In the genomic region with DNA sequence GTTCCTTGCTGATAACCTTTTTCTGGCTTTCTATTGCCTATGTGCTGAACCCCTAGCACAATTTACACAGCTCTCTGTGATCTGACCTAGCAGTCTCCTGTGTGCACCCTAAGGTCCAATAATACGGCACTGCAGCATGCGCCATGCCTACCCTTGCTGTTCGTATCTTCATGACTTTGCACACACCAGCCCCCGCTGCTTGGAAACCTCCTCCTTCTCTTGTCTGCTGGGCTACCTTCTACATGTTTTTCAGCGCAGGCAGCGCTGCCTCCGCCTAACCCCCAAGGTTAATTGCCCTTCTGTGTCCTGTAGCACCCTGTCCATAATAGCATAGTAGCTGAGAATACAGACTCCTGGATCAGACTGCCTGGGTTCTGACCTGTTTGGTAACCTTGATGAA, we compare ENCODE assay signal across 12 cellular contexts. TPM values are rescaled to one million over a fixed set of nuclear protein-coding genes. Genes with fewer than 3 reads are reported as not detected.
DNase-seq lines count a peak whose midpoint lies in the region; ATAC-seq and TF ChIP-seq lines count a peak whose summit lies in the region.
"Had no signal": no experiment of that assay in that cellular context is flagged by ENCODE, and none has a peak within 500 bp of the region (broad histone marks: within the 10 kb centered on the region; RNA-seq: fewer than 3 reads in every experiment).

No MANE protein-coding gene starts in this region.

- H3K4me3 ChIP-seq in heart left ventricle (peak overlapping the region in 8 of 12 donors; percentile 72 to 95 (median 87)), right cardiac atrium (ENCODE audit: low read length) (no peak overlapping the region), upper lobe of right lung (peak overlapping the region; percentile 68)

- H3K36me3 ChIP-seq in heart left ventricle = no peaks in the 10 kb centered on the region
- no peaks in the 10 kb centered on the region for H3K36me3 ChIP-seq in upper lobe of right lung

- no peaks in the 10 kb centered on the region for H3K27me3 Mint-ChIP-seq in activated naive CD8-positive, alpha-beta T cell treated with anti-CD3 and anti-CD28 coated beads, Interleukin-2, amount 10 ng/mL, durations not matched to agents 7 days and 5 days
- H3K27me3 Mint-ChIP-seq in memory B cell = no peaks in the 10 kb centered on the region

- 93 to 95% (median 94%) methylated on average over 7 of the region's 7 CpGs for WGBS in heart left ventricle, 4 donors
- WGBS in right cardiac atrium = 92% methylated on average over 7 of the region's 7 CpGs

- H3K27me3 ChIP-seq in heart left ventricle (no peaks in the 10 kb centered on the region), right cardiac atrium (ENCODE audit: control insufficient read depth, insufficient read depth) (no peaks in the 10 kb centered on the region), upper lobe of right lung (no peaks in the 10 kb centered on the region)

- peak overlapping the region; percentile 81 for H3K27ac Mint-ChIP-seq in activated naive CD8-positive, alpha-beta T cell treated with anti-CD3 and anti-CD28 coated beads, Interleukin-2, amount 10 ng/mL, durations not matched to agents 7 days and 5 days
- peak overlapping the region; percentile 53 for H3K27ac Mint-ChIP-seq in memory B cell

- H3K4me1 ChIP-seq in heart left ventricle (peaks cover 10 to 73% (median 54%) of the 10 kb centered on the region in 12 donors), right cardiac atrium (ENCODE audit: control insufficient read depth, insufficient read depth, low read length) (peaks cover 22% of the 10 kb centered on the region), upper lobe of right lung (peaks cover 64% of the 10 kb centered on the region)

- POLR2A ChIA-PET in activated naive CD8-positive, alpha-beta T cell treated with anti-CD3 and anti-CD28 coated beads, Interleukin-2, amount 10 ng/mL, durations not matched to agents 7 days and 5 days (lab: Charles Lee) = interaction anchor here (1.0 to 1.8 kb wide), 2 partner anchors 15 to 223 kb away, joined by 4 to 5 read pairs; no protein-coding TSS in a partner anchor

- peaks cover 56% of the 10 kb centered on the region for H3K4me1 Mint-ChIP-seq in activated naive CD8-positive, alpha-beta T cell treated with anti-CD3 and anti-CD28 coated beads, Interleukin-2, amount 10 ng/mL, durations not matched to agents 7 days and 5 days
- H3K4me1 Mint-ChIP-seq in memory B cell = peaks cover 43% of the 10 kb centered on the region

- H3K36me3 Mint-ChIP-seq in activated naive CD8-positive, alpha-beta T cell treated with anti-CD3 and anti-CD28 coated beads, Interleukin-2, amount 10 ng/mL, durations not matched to agents 7 days and 5 days = peaks cover 2% of the 10 kb centered on the region
- no peaks in the 10 kb centered on the region for H3K36me3 Mint-ChIP-seq in memory B cell

- H3K27ac ChIP-seq in heart left ventricle = no peak overlapping the region
- no peak overlapping the region for H3K27ac ChIP-seq in right cardiac atrium (ENCODE audit: low read length)
- H3K27ac ChIP-seq in upper lobe of right lung = no peak overlapping the region

- H3K9me3 Mint-ChIP-seq in activated naive CD8-positive, alpha-beta T cell treated with anti-CD3 and anti-CD28 coated beads, Interleukin-2, amount 10 ng/mL, durations not matched to agents 7 days and 5 days = no peaks in the 10 kb centered on the region
- H3K9me3 Mint-ChIP-seq in memory B cell = no peaks in the 10 kb centered on the region

- intact Hi-C loops in heart left ventricle (cut with DNase I) (loop anchor here in 5 of 10 donors (5.0 kb wide), 3 partner anchors 34 to 114 kb away; a partner anchor contains a TSS), right cardiac atrium (cut with DNase I) (no loop called here), upper lobe of right lung (cut with DNase I) (no loop called here)

- no peak for TF ChIP-seq POLR2A in heart left ventricle (IDR thresholded peaks at IDR 0.05)

- no peak for ATAC-seq in heart left ventricle
- ATAC-seq in right cardiac atrium = no peak
- no peak for ATAC-seq in activated naive CD8-positive, alpha-beta T cell treated with anti-CD3 and anti-CD28 coated beads, Interleukin-2, amount 10 ng/mL, durations not matched to agents 7 days and 5 days (ENCODE audit: low read depth)
- ATAC-seq in memory B cell (ENCODE audit: low read depth) = no peak
- ATAC-seq in upper lobe of right lung = no peak

- H3K9me3 ChIP-seq in heart left ventricle = no peaks in the 10 kb centered on the region
- no peaks in the 10 kb centered on the region for H3K9me3 ChIP-seq in right cardiac atrium (ENCODE audit: control insufficient read depth, low read length)
- no peaks in the 10 kb centered on the region for H3K9me3 ChIP-seq in upper lobe of right lung

- TF ChIP-seq CTCF in heart left ventricle (IDR thresholded peaks at IDR 0.05) = no peak
- TF ChIP-seq CTCF in upper lobe of right lung (IDR thresholded peaks at IDR 0.05) = no peak

- DNase-seq in heart left ventricle (no peak), right cardiac atrium (no peak), memory B cell (ENCODE audit: low spot score in 2 of 2) (no peak), upper lobe of right lung (no peak), amygdala (lab: John Stamatoyannopoulos, UW) (no peak), NCI-H1417 (lab: John Stamatoyannopoulos, UW) (no peak), ureter (ENCODE audit: low spot score) (no peak)
- DNase-seq in activated naive CD8-positive, alpha-beta T cell treated with anti-CD3 and anti-CD28 coated beads, Interleukin-2, amount 10 ng/mL, durations not matched to agents 7 days and 5 days = no peak
- DNase-seq: DMS153; effector CD8-positive, alpha-beta T cell; T-helper 9 cell had no signal

- H3K4me3 Mint-ChIP-seq in activated naive CD8-positive, alpha-beta T cell treated with anti-CD3 and anti-CD28 coated beads, Interleukin-2, amount 10 ng/mL, durations not matched to agents 7 days and 5 days = peak overlapping the region; percentile 96
- peak overlapping the region; percentile 86 for H3K4me3 Mint-ChIP-seq in memory B cell

RNA-seq across cellular contexts. Expression of a gene that starts 1.4 kb away (rescaled TPM):
- total RNA-seq in heart left ventricle (10 to 100 TPM; 14.1 to 36.5 (median 19.3) TPM), right cardiac atrium (10 to 100 TPM; 19.2 to 26.2 (median 22.9) TPM), upper lobe of right lung (78.2 TPM), ureter (64.4 TPM)
- polyA plus RNA-seq in heart left ventricle (10 to 100 TPM; 24.2 to 57.2 TPM), right cardiac atrium (22.7 TPM)
- total RNA-seq in activated naive CD8-positive, alpha-beta T cell treated with anti-CD3 and anti-CD28 coated beads, Interleukin-2, amount 10 ng/mL, durations not matched to agents 7 days and 5 days = 10 to 100 TPM; 96.3 to 96.5 TPM

RNA-seq across cellular contexts. Expression of a gene that starts 11.6 kb away (rescaled TPM):
- 1 to 10 TPM in 4 of 9 donors, under 1 TPM in 4, not detected in 1; 0.54 to 5.8 (median 0.88) TPM for total RNA-seq in heart left ventricle
- polyA plus RNA-seq in heart left ventricle = 1 to 10 TPM in 1 of 2 donors, under 1 TPM in 1; 0.61 to 2.5 TPM
- total RNA-seq in right cardiac atrium = 1 to 10 TPM; 2.0 to 6.6 (median 2.4) TPM
- polyA plus RNA-seq in right cardiac atrium = 4.4 TPM
- total RNA-seq in activated naive CD8-positive, alpha-beta T cell treated with anti-CD3 and anti-CD28 coated beads, Interleukin-2, amount 10 ng/mL, durations not matched to agents 7 days and 5 days = not detected
- 25.1 TPM for total RNA-seq in upper lobe of right lung
- 40.4 TPM for total RNA-seq in ureter
- total RNA-seq: pulmonary artery endothelial cell had no signal

RNA-seq across cellular contexts. Expression of a gene that starts 26.8 kb away (rescaled TPM):
- total RNA-seq in heart left ventricle (1,000 to 10,000 TPM; 2,428 to 9,343 (median 4,137) TPM), right cardiac atrium (1,000 to 10,000 TPM; 2,357 to 4,356 (median 2,957) TPM), upper lobe of right lung (5.3 TPM), ureter (0.81 TPM)
- polyA plus RNA-seq in heart left ventricle (1,000 to 10,000 TPM; 2,028 to 5,784 TPM), right cardiac atrium (4,928 TPM)
- 1 to 10 TPM; 2.7 to 3.2 TPM for total RNA-seq in activated naive CD8-positive, alpha-beta T cell treated with anti-CD3 and anti-CD28 coated beads, Interleukin-2, amount 10 ng/mL, durations not matched to agents 7 days and 5 days

RNA-seq across cellular contexts. Expression of a gene that starts 29.9 kb away (rescaled TPM):
- total RNA-seq in heart left ventricle (1 to 10 TPM; 2.4 to 7.9 (median 6.0) TPM), right cardiac atrium (10 to 100 TPM; 18.1 to 39.6 (median 21.3) TPM), upper lobe of right lung (4.3 TPM), ureter (7.1 TPM)
- polyA plus RNA-seq in heart left ventricle (10 to 100 TPM; 13.0 to 15.6 TPM), right cardiac atrium (32.7 TPM)
- not detected for total RNA-seq in activated naive CD8-positive, alpha-beta T cell treated with anti-CD3 and anti-CD28 coated beads, Interleukin-2, amount 10 ng/mL, durations not matched to agents 7 days and 5 days
- total RNA-seq: pulmonary artery endothelial cell had no signal

RNA-seq across cellular contexts. Expression of a gene that starts 30.6 kb away (rescaled TPM):
- total RNA-seq in heart left ventricle = not detected
- polyA plus RNA-seq in heart left ventricle = not detected
- total RNA-seq in right cardiac atrium = not detected
- not detected for polyA plus RNA-seq in right cardiac atrium
- not detected for total RNA-seq in activated naive CD8-positive, alpha-beta T cell treated with anti-CD3 and anti-CD28 coated beads, Interleukin-2, amount 10 ng/mL, durations not matched to agents 7 days and 5 days
- not detected for total RNA-seq in upper lobe of right lung
- total RNA-seq in ureter = not detected
- total RNA-seq: pulmonary artery endothelial cell had no signal

Comparison
In these comparisons a context has a peak if more than half of its experiments do, and no peak if none do; other contexts are left out.
1. RNA of a gene that starts 26.8 kb away (total RNA-seq): 2,428 to 9,343 TPM in heart left ventricle and 2,357 to 4,356 TPM in right cardiac atrium; 5.3 TPM in upper lobe of right lung (single experiment), 2.7 to 3.2 TPM in activated naive CD8-positive, alpha-beta T cell treated with anti-CD3 and anti-CD28 coated beads, Interleukin-2, amount 10 ng/mL, durations not matched to agents 7 days and 5 days and 0.81 TPM in ureter (single experiment); every median in the first group is over 100 times any median in the second.